ENCODE assay signal across 20 cellular contexts in genomic region chr5:177142029-177142681, GRCh38. TPM values are rescaled to one million over a fixed set of nuclear protein-coding genes. Genes with fewer than 3 reads are reported as not detected.
DNase-seq lines count a peak whose midpoint lies in the region; ATAC-seq, FAIRE-seq and TF ChIP-seq lines count a peak whose summit lies in the region.
"Had no signal": no experiment of that assay in that cellular context is flagged by ENCODE, and none has a peak within 500 bp of the region (broad histone marks: within the 10 kb centered on the region; RNA-seq: fewer than 3 reads in every experiment).

No MANE protein-coding gene starts in this region.

- no peak for ATAC-seq in CD4-positive, CD25-positive, alpha-beta regulatory T cell (ENCODE audit: low read depth in 2 of 2)
- ATAC-seq in IMR-90 (ENCODE audit: low read depth), result peak; percentile 76
- ATAC-seq in body of pancreas, result peak; percentile 58
- ATAC-seq in HG03196 (IDR thresholded peaks at IDR 0.05; ENCODE audit: unreplicated experiment), result no peak
- ATAC-seq: stimulated activated naive B cell treated with anti-CD40 and anti-IgM and Interleukin-4, amounts not matched to agents 10 μg/mL and 1 μg/mL and 100 μg/mL, for 72 hours had no signal

- H3K36me3 Mint-ChIP-seq in CD4-positive, CD25-positive, alpha-beta regulatory T cell, result peaks cover 31% of the 10 kb centered on the region
- H3K36me3 Mint-ChIP-seq in mesothelial cell of epicardium, result peaks cover 36% of the 10 kb centered on the region

- H3K9me3 Mint-ChIP-seq in CD4-positive, CD25-positive, alpha-beta regulatory T cell, result no peaks in the 10 kb centered on the region
- no peaks in the 10 kb centered on the region for H3K9me3 Mint-ChIP-seq in mesothelial cell of epicardium
- H3K9me3 Mint-ChIP-seq: stimulated activated naive B cell treated with anti-CD40 and anti-IgM and Interleukin-4, amounts not matched to agents 10 μg/mL and 1 μg/mL and 100 μg/mL, for 72 hours had no signal

- no peak for FAIRE-seq in HTR-8/SVneo (lab: Jason Lieb, UNC)
- FAIRE-seq: GM18507, RCC 7860 had no signal

- in situ Hi-C loops in IMR-90 (cut with MboI; ENCODE audit: low sequenced_read_pairs) (no loop called here), HAP-1 (cut with MboI; ENCODE audit: low sequenced_read_pairs) (no loop called here)

- no peak overlapping the region for H3K56ac ChIP-seq in IMR-90 (ENCODE audit: extremely low read depth, insufficient read depth, low read length)

- H2BK20ac ChIP-seq in IMR-90 (ENCODE audit: low read depth, low read length), result no peak overlapping the region

- peaks cover 6% of the 10 kb centered on the region for H3K9me1 ChIP-seq in IMR-90 (ENCODE audit: insufficient read depth, low read length)

- H3K4me1 Mint-ChIP-seq in CD4-positive, CD25-positive, alpha-beta regulatory T cell, result peaks cover 21 to 59% (median 39%) of the 10 kb centered on the region in 4 donors
- H3K4me1 Mint-ChIP-seq in mesothelial cell of epicardium, result peaks cover 14% of the 10 kb centered on the region

- WGBS in IMR-90 (ENCODE audit: extremely low coverage in 2 of 2, insufficient read length in 1 of 2), 2 experiments, result 100% methylated on average over 1 of the region's 4 CpGs; no CpG with 5 or more reads in 1 of the 2 experiments
- 76 to 82% methylated on average over 4 of the region's 4 CpGs for WGBS in body of pancreas, 2 donors

- H3K27ac ChIP-seq in CD4-positive, CD25-positive, alpha-beta regulatory T cell (ENCODE audit: insufficient read depth, low read length, poor library complexity, severe bottlenecking), result no peak overlapping the region
- H3K27ac ChIP-seq in IMR-90 (ENCODE audit: insufficient read depth, low read length), result no peak overlapping the region
- H3K27ac ChIP-seq in body of pancreas, result peak overlapping the region in 2 of 4 donors; percentile 32 to 46
- H3K27ac ChIP-seq: tibial artery had no signal

- TF ChIP-seq POLR2A in IMR-90 (IDR thresholded peaks at IDR 0.05; ENCODE audit: low read depth, low read length), result no peak
- no peak for TF ChIP-seq POLR2A in body of pancreas (IDR thresholded peaks at IDR 0.05)

- TF ChIP-seq CTCF in IMR-90 (conservative IDR thresholded peaks at IDR 0.05; ENCODE audit: low read depth, low read length) (no peak), body of pancreas (IDR thresholded peaks at IDR 0.05) (no peak), mesothelial cell of epicardium (IDR thresholded peaks at IDR 0.05; ENCODE audit: unreplicated experiment) (no peak)

- H2AFZ ChIP-seq in IMR-90 (replicated peaks; ENCODE audit: low read length, poor library complexity), result no peak overlapping the region

- no peak overlapping the region for H3K18ac ChIP-seq in IMR-90 (ENCODE audit: low read depth, low read length)

- POLR2A ChIA-PET in IMR-90 (lab: Charles Lee; ENCODE audit: unreplicated experiment), result no interaction called here

- H2AK9ac ChIP-seq in IMR-90 (replicated peaks; ENCODE audit: low read depth, low read length, poor library complexity), result no peak overlapping the region

- no peak overlapping the region for H2BK15ac ChIP-seq in IMR-90 (ENCODE audit: low read depth, low read length)

- H2BK120ac ChIP-seq in IMR-90 (ENCODE audit: low read depth, low read length), result no peak overlapping the region

- DNase-seq in CD4-positive, CD25-positive, alpha-beta regulatory T cell, result no peak
- peak; percentile 25 for DNase-seq in IMR-90
- no peak for DNase-seq in body of pancreas
- no peak for DNase-seq in mesothelial cell of epicardium (ENCODE audit: low spot score in 2 of 2, unreplicated experiment in 2 of 2)
- no peak for DNase-seq in HAP-1 (ENCODE audit: low spot score in 2 of 2)
- DNase-seq in HTR-8/SVneo (ENCODE audit: insufficient read length, low spot score), result no peak
- no peak for DNase-seq in mucosa of gallbladder (ENCODE audit: low spot score)
- DNase-seq: activated naive CD4-positive, alpha-beta T cell treated with Interleukin-2 at 50 U/mL for 16 hours; DMS 273 treated with DMSO at 0.1 percent for 48 hours; kidney glomerular epithelial cell; MM.1S; NCI-H187 treated with DMSO at 0.1 percent for 48 hours; NCI-H69; posterior cingulate gyrus; stimulated activated CD4-positive, alpha-beta T cell treated with anti-CD3 and anti-CD28 coated beads, Interleukin-12 subunit alpha, Interleukin-12 subunit beta, amount 100 ng/mL, for 4 hours; stimulated activated naive B cell treated with anti-CD40 and anti-IgM and Interleukin-4, amounts not matched to agents 10 μg/mL and 1 μg/mL and 100 μg/mL, for 72 hours; tibial artery had no signal

- H3K27me3 Mint-ChIP-seq in CD4-positive, CD25-positive, alpha-beta regulatory T cell, result no peaks in the 10 kb centered on the region
- H3K27me3 Mint-ChIP-seq in mesothelial cell of epicardium (ENCODE audit: low read depth), result no peaks in the 10 kb centered on the region
- H3K27me3 Mint-ChIP-seq: stimulated activated naive B cell treated with anti-CD40 and anti-IgM and Interleukin-4, amounts not matched to agents 10 μg/mL and 1 μg/mL and 100 μg/mL, for 72 hours had no signal

- peaks cover 21% of the 10 kb centered on the region; the same call in 1 of the 2 replicates for H4K20me1 ChIP-seq in IMR-90 (ENCODE audit: insufficient read depth, low read length)

- TF ChIP-seq RAD21 in IMR-90 (IDR thresholded peaks at IDR 0.05; ENCODE audit: low read length), result no peak

- no peak overlapping the region for H4K8ac ChIP-seq in IMR-90 (ENCODE audit: low read depth in 2 of 2, low read length in 2 of 2)

- H3K14ac ChIP-seq in IMR-90 (replicated peaks; ENCODE audit: low read depth, low read length), result no peak overlapping the region

- no peak overlapping the region; the same call in 1 of the 2 replicates for H4K5ac ChIP-seq in IMR-90 (ENCODE audit: low read depth, low read length)

- H3K4me2 ChIP-seq in IMR-90 (ENCODE audit: low read depth, low read length), result no peak overlapping the region

- BruUV-seq in IMR-90 (replicated peaks; lab: Mats Ljungman, UMichigan), result no TSS peak

- no peaks in the 10 kb centered on the region for H3K9me3 ChIP-seq in CD4-positive, CD25-positive, alpha-beta regulatory T cell (ENCODE audit: control insufficient read depth in 2 of 2, low read length in 2 of 2)
- H3K9me3 ChIP-seq in IMR-90 (ENCODE audit: control insufficient read depth, insufficient read depth, low read length), result no peaks in the 10 kb centered on the region
- H3K9me3 ChIP-seq in body of pancreas, result no peaks in the 10 kb centered on the region
- no peaks in the 10 kb centered on the region for H3K9me3 ChIP-seq in HAP-1
- H3K9me3 ChIP-seq: tibial artery had no signal

- peaks cover 51% of the 10 kb centered on the region for H3K36me3 ChIP-seq in CD4-positive, CD25-positive, alpha-beta regulatory T cell (ENCODE audit: control insufficient read depth, insufficient read depth, low read length)
- H3K36me3 ChIP-seq in IMR-90 (ENCODE audit: control insufficient read depth, insufficient read depth, low read length), result peaks cover 22% of the 10 kb centered on the region
- H3K36me3 ChIP-seq in body of pancreas (replicated peaks in 1 of 2; ENCODE audit: insufficient read depth in 1 of 2, low read depth in 2 of 2), result peaks cover 0 to 7% of the 10 kb centered on the region in 2 donors
- H3K36me3 ChIP-seq in HAP-1 (replicated peaks), result peaks cover 71% of the 10 kb centered on the region

- H3K9ac ChIP-seq in IMR-90 (ENCODE audit: low read depth, low read length), result no peak overlapping the region

- no peak overlapping the region for H2BK5ac ChIP-seq in IMR-90 (ENCODE audit: low read depth, low read length, poor library complexity, severe bottlenecking)

- no peaks in the 10 kb centered on the region for H3K27me3 ChIP-seq in CD4-positive, CD25-positive, alpha-beta regulatory T cell (ENCODE audit: control insufficient read depth, insufficient read depth, low read length)
- H3K27me3 ChIP-seq in IMR-90 (ENCODE audit: control insufficient read depth, insufficient read depth, low read length) (no peaks in the 10 kb centered on the region), body of pancreas (no peaks in the 10 kb centered on the region), HAP-1 (ENCODE audit: low read depth) (no peaks in the 10 kb centered on the region)
- H3K27me3 ChIP-seq: tibial artery had no signal

- no peak overlapping the region for H3K4ac ChIP-seq in IMR-90 (ENCODE audit: low read depth, low read length)

- H3K23ac ChIP-seq in IMR-90 (ENCODE audit: low read depth, low read length), result no peak overlapping the region

- peaks cover 34% of the 10 kb centered on the region for H3K4me1 ChIP-seq in CD4-positive, CD25-positive, alpha-beta regulatory T cell (ENCODE audit: control insufficient read depth, insufficient read depth, low read length, poor library complexity, severe bottlenecking)
- H3K4me1 ChIP-seq in IMR-90 (ENCODE audit: control insufficient read depth, insufficient read depth, low read length), result peaks cover 7% of the 10 kb centered on the region
- H3K4me1 ChIP-seq in body of pancreas, result peaks cover 45% of the 10 kb centered on the region
- peaks cover 5% of the 10 kb centered on the region for H3K4me1 ChIP-seq in HAP-1

- H2AK5ac ChIP-seq in IMR-90 (ENCODE audit: low read depth, low read length), result no peak overlapping the region

- peaks cover 22 to 62% of the 10 kb centered on the region in 2 experiments for H3K79me1 ChIP-seq in IMR-90 (ENCODE audit: low read depth in 1 of 2, low read length in 2 of 2)

- intact Hi-C loops in IMR-90 (cut with micrococcal nuclease) (no loop called here), body of pancreas (cut with DNase I) (no loop called here)

- CTCF ChIA-PET in IMR-90 (lab: Yijun Ruan, JAX), result no interaction called here

- H3K4me3 ChIP-seq in CD4-positive, CD25-positive, alpha-beta regulatory T cell (ENCODE audit: low read depth, low read length), result no peak overlapping the region
- no peak overlapping the region for H3K4me3 ChIP-seq in IMR-90 (ENCODE audit: insufficient read depth, low read depth, low read length)
- H3K4me3 ChIP-seq in body of pancreas, result no peak overlapping the region
- H3K4me3 ChIP-seq in HAP-1, result no peak overlapping the region
- H3K4me3 ChIP-seq: tibial artery had no signal

- dilution Hi-C loops in IMR-90 (cut with HindIII; ENCODE audit: low sequenced_read_pairs, unreplicated experiment), result no loop called here

- no peak overlapping the region for H4K91ac ChIP-seq in IMR-90 (ENCODE audit: insufficient read depth, low read depth, low read length)

- peak overlapping the region; percentile 5 to 65 (median 35) for H3K27ac Mint-ChIP-seq in CD4-positive, CD25-positive, alpha-beta regulatory T cell
- peak overlapping the region; percentile 14 for H3K27ac Mint-ChIP-seq in mesothelial cell of epicardium

- H3K4me3 Mint-ChIP-seq in CD4-positive, CD25-positive, alpha-beta regulatory T cell, result peak overlapping the region in 1 of 4 donors; percentile 55
- H3K4me3 Mint-ChIP-seq in mesothelial cell of epicardium, result no peak overlapping the region

RNA-seq across cellular contexts. Expression of gene NSD1, which starts 8.6 kb away (rescaled TPM):
- 125 TPM for total RNA-seq in CD4-positive, CD25-positive, alpha-beta regulatory T cell
- polyA plus RNA-seq in CD4-positive, CD25-positive, alpha-beta regulatory T cell, result 10 to 100 TPM; 25.9 to 48.6 (median 37.3) TPM
- total RNA-seq in IMR-90 (2012; rRNA removed), result 31.0 and 34.2 TPM in 2 replicates
- 7.7 and 8.1 TPM in 2 replicates for polyA plus RNA-seq in IMR-90 (2012; rRNA removed)
- polyA plus RNA-seq in IMR-90 (2012; cell fraction: cytosol; rRNA removed), result 2.4 and 3.2 TPM in 2 replicates
- polyA plus RNA-seq in IMR-90 (2012; cell fraction: nucleus; rRNA removed; ENCODE audit: low replicate concordance), result 5.7 and 14.9 TPM in 2 replicates
- total RNA-seq in body of pancreas, result 10 to 100 TPM; 29.8 to 32.0 TPM
- total RNA-seq in mesothelial cell of epicardium, result 153 to 164 TPM (median 161 TPM) in 3 replicates
- total RNA-seq in mucosa of gallbladder, result 82.1 TPM

RNA-seq across cellular contexts. Expression of gene FGFR4, which starts 55.4 kb away (rescaled TPM):
- 4.4 TPM for total RNA-seq in CD4-positive, CD25-positive, alpha-beta regulatory T cell
- polyA plus RNA-seq in CD4-positive, CD25-positive, alpha-beta regulatory T cell, result under 1 TPM in 2 of 4 donors, not detected in 2; 0.19 to 0.29 TPM
- 0.90 and 1.7 TPM in 2 replicates for total RNA-seq in IMR-90 (2012; rRNA removed)
- polyA plus RNA-seq in IMR-90 (2012; rRNA removed), result 2.4 TPM in 2 replicates
- polyA plus RNA-seq in IMR-90 (2012; cell fraction: cytosol; rRNA removed), result 2.5 TPM in 2 replicates
- polyA plus RNA-seq in IMR-90 (2012; cell fraction: nucleus; rRNA removed; ENCODE audit: low replicate concordance), result 5.8 and 8.5 TPM in 2 replicates
- 10 to 100 TPM; 33.7 to 63.9 TPM for total RNA-seq in body of pancreas
- total RNA-seq in mesothelial cell of epicardium, result 4.7 to 8.0 TPM (median 5.9 TPM) in 3 replicates
- total RNA-seq in mucosa of gallbladder, result 233 TPM

Comparison
In these comparisons a context has a peak if more than half of its experiments do, and no peak if none do; other contexts are left out.
1. ATAC-seq: peak in IMR-90 (single experiment) and body of pancreas (single experiment); none in CD4-positive, CD25-positive, alpha-beta regulatory T cell (0 of 2) and HG03196 (single experiment).